ENCODE assay signal across 20 cellular contexts in the genomic region with DNA sequence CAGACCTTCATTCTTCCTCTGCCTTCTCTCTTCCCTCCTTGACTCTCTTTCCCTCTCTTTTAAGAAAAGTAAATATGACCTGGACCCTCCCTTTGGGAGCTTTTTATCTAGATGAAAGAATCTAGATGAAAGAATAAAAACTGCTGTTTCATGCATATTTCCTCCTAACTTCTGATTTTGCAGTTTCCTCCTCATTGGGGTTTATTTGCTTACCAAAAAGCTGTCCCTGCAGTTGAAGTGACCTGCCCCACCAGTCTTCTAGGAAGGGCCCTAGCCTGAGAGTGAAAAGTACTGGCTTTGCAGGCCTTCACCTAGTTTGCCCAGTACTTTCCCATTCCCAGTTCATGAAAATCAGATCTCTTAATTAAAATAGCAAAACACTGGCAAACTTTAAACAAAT. TPM values are rescaled to one million over a fixed set of nuclear protein-coding genes. Genes with fewer than 3 reads are reported as not detected.
DNase-seq lines count a peak whose midpoint lies in the region; ATAC-seq and TF ChIP-seq lines count a peak whose summit lies in the region.
"Had no signal": no experiment of that assay in that cellular context is flagged by ENCODE, and none has a peak within 500 bp of the region (broad histone marks: within the 10 kb centered on the region; RNA-seq: fewer than 3 reads in every experiment).

No MANE protein-coding gene starts in this region.

- peaks cover 5% of the 10 kb centered on the region for H3F3A ChIP-seq in GM23338 (replicated peaks; ENCODE audit: low read depth)

- peaks cover 3% of the 10 kb centered on the region for H4K20me1 ChIP-seq in GM23338 (replicated peaks; ENCODE audit: insufficient read depth)
- H4K20me1 ChIP-seq: BLaER1 had no signal

- TF ChIP-seq CTCF in CD4-positive, alpha-beta T cell (IDR thresholded peaks at IDR 0.05), result no peak
- TF ChIP-seq CTCF in GM23338 (conservative IDR thresholded peaks at IDR 0.05; ENCODE audit: low read depth in 2 of 2), result no peak

- CTCF ChIA-PET in CD4-positive, alpha-beta T cell (lab: Charles Lee), result interaction anchor here (1.2 kb wide), 1 partner anchor 58 kb away, joined by 4 read pairs; no protein-coding TSS in a partner anchor

- H3K79me2 ChIP-seq in GM23338 (replicated peaks; ENCODE audit: insufficient read depth), result peaks cover 19% of the 10 kb centered on the region; the same call in 1 of the 2 replicates

- peaks cover 58% of the 10 kb centered on the region for H3K36me3 ChIP-seq in GM23338 (ENCODE audit: insufficient read depth)
- H3K36me3 ChIP-seq: ascending aorta had no signal

- H3K27ac ChIP-seq in CD4-positive, alpha-beta T cell (ENCODE audit: low read depth, low read length), result no peak overlapping the region
- peak overlapping the region; percentile 76 for H3K27ac ChIP-seq in GM23338 (ENCODE audit: low read depth)
- H3K27ac ChIP-seq: ascending aorta, BLaER1 had no signal

- H3K27ac Mint-ChIP-seq in CD4-positive, alpha-beta T cell, result peak overlapping the region; percentile 50
- no peak overlapping the region for H3K27ac Mint-ChIP-seq in GM23338
- H3K27ac Mint-ChIP-seq in activated T-helper 17 cell treated with anti-CD3 and anti-CD28 coated beads, Interleukin-2, amount 50 U/mL, for 72 hours, result peak overlapping the region; percentile 80
- peak overlapping the region in 4 of 6 donors; percentile 30 to 87 (median 44) for H3K27ac Mint-ChIP-seq in naive B cell
- H3K27ac Mint-ChIP-seq: progenitor cell of endocrine pancreas had no signal

- H3K27me3 Mint-ChIP-seq in CD4-positive, alpha-beta T cell, result no peaks in the 10 kb centered on the region
- H3K27me3 Mint-ChIP-seq in GM23338 (ENCODE audit: insufficient read depth, low read depth, poor library complexity) (peaks cover 3% of the 10 kb centered on the region), naive B cell (no peaks in the 10 kb centered on the region)
- H3K27me3 Mint-ChIP-seq in activated T-helper 17 cell treated with anti-CD3 and anti-CD28 coated beads, Interleukin-2, amount 50 U/mL, for 72 hours, result no peaks in the 10 kb centered on the region
- H3K27me3 Mint-ChIP-seq: activated T-cell treated with anti-CD3 and anti-CD28 coated beads, Interleukin-2, amount 50 U/mL, for 24 hours; progenitor cell of endocrine pancreas had no signal

- intact Hi-C loops in CD4-positive, alpha-beta T cell (cut with DNase I, micrococcal nuclease), result no loop called here

- H3K4me1 Mint-ChIP-seq in CD4-positive, alpha-beta T cell (ENCODE audit: low read depth), result peaks cover 57% of the 10 kb centered on the region
- H3K4me1 Mint-ChIP-seq in GM23338, result no peaks in the 10 kb centered on the region
- peaks cover 48% of the 10 kb centered on the region for H3K4me1 Mint-ChIP-seq in activated T-helper 17 cell treated with anti-CD3 and anti-CD28 coated beads, Interleukin-2, amount 50 U/mL, for 72 hours
- peaks cover 19 to 40% (median 21%) of the 10 kb centered on the region in 3 donors for H3K4me1 Mint-ChIP-seq in naive B cell

- H3K4me2 ChIP-seq in GM23338, result no peak overlapping the region
- H3K4me2 ChIP-seq: BLaER1 had no signal

- ATAC-seq in CD4-positive, alpha-beta T cell (ENCODE audit: poor library complexity), result no peak
- ATAC-seq in GM23338, result no peak
- no peak for ATAC-seq in activated T-helper 17 cell treated with anti-CD3 and anti-CD28 coated beads, Interleukin-2, amount 50 U/mL, for 72 hours (replicated peaks)
- ATAC-seq in naive B cell (ENCODE audit: low read depth in 2 of 2), result no peak
- ATAC-seq in HG03159 (IDR thresholded peaks at IDR 0.05; ENCODE audit: unreplicated experiment), result no peak
- ATAC-seq: GM12878, SK-N-SH treated with all-trans-retinoic acid at 6 μM for 48 hours had no signal

- H3K27me3 ChIP-seq in CD4-positive, alpha-beta T cell (ENCODE audit: control insufficient read depth, insufficient read depth, low read length), result no peaks in the 10 kb centered on the region
- no peaks in the 10 kb centered on the region for H3K27me3 ChIP-seq in GM23338 (ENCODE audit: insufficient read depth)
- H3K27me3 ChIP-seq: ascending aorta, BLaER1 had no signal

- H3K9me2 ChIP-seq in GM23338 (ENCODE audit: insufficient read depth), result no peaks in the 10 kb centered on the region

- H3K9me3 Mint-ChIP-seq in CD4-positive, alpha-beta T cell, result no peaks in the 10 kb centered on the region
- H3K9me3 Mint-ChIP-seq in GM23338, result no peaks in the 10 kb centered on the region
- H3K9me3 Mint-ChIP-seq in activated T-helper 17 cell treated with anti-CD3 and anti-CD28 coated beads, Interleukin-2, amount 50 U/mL, for 72 hours, result no peaks in the 10 kb centered on the region
- H3K9me3 Mint-ChIP-seq in naive B cell, result no peaks in the 10 kb centered on the region
- H3K9me3 Mint-ChIP-seq: activated T-cell treated with anti-CD3 and anti-CD28 coated beads, Interleukin-2, amount 50 U/mL, for 24 hours had no signal

- no peaks in the 10 kb centered on the region for H3K9me3 ChIP-seq in CD4-positive, alpha-beta T cell (ENCODE audit: control insufficient read depth, low read length)
- H3K9me3 ChIP-seq: ascending aorta, BLaER1 had no signal

- no peak overlapping the region for H2AFZ ChIP-seq in GM23338

- DNase-seq in CD4-positive, alpha-beta T cell, result no peak
- DNase-seq in GM23338 (ENCODE audit: low spot score) (no peak), naive B cell (no peak), amygdala (lab: John Stamatoyannopoulos, UW) (no peak)
- DNase-seq in activated effector memory CD4-positive, alpha-beta T cell treated with Interleukin-2 at 50 U/mL for 16 hours, result no peak
- no peak for DNase-seq in stimulated activated CD4-positive, alpha-beta T cell treated with anti-CD3 and anti-CD28 coated beads, Interleukin-2, amount 100 ng/mL, for 24 hours
- DNase-seq: activated CD4-positive, CD25-positive, alpha-beta regulatory T cell; activated T-cell treated with anti-CD3 and anti-CD28 coated beads, Interleukin-2, amount 50 U/mL, for 24 hours; glutamatergic neuron; HCEC 1CT; islet precursor cell; KBM-7; NCI-H446 treated with DMSO at 0.1 percent for 48 hours had no signal

- peaks cover 42% of the 10 kb centered on the region for H3K36me3 Mint-ChIP-seq in CD4-positive, alpha-beta T cell (ENCODE audit: low read depth)
- peaks cover 59% of the 10 kb centered on the region for H3K36me3 Mint-ChIP-seq in GM23338 (ENCODE audit: low read depth)
- H3K36me3 Mint-ChIP-seq in activated T-helper 17 cell treated with anti-CD3 and anti-CD28 coated beads, Interleukin-2, amount 50 U/mL, for 72 hours (ENCODE audit: low read depth), result peaks cover 55% of the 10 kb centered on the region
- H3K36me3 Mint-ChIP-seq in naive B cell, result peaks cover 17 to 30% of the 10 kb centered on the region in 2 donors

- no peak overlapping the region for H3K4me3 ChIP-seq in GM23338
- H3K4me3 ChIP-seq: ascending aorta, BLaER1, GM12878 had no signal

- H3K4me3 Mint-ChIP-seq in CD4-positive, alpha-beta T cell, result peak overlapping the region; percentile 27
- H3K4me3 Mint-ChIP-seq in GM23338, result no peak overlapping the region
- H3K4me3 Mint-ChIP-seq in activated T-helper 17 cell treated with anti-CD3 and anti-CD28 coated beads, Interleukin-2, amount 50 U/mL, for 72 hours, result peak overlapping the region; percentile 59
- H3K4me3 Mint-ChIP-seq in naive B cell, result no peak overlapping the region
- H3K4me3 Mint-ChIP-seq: activated T-cell treated with anti-CD3 and anti-CD28 coated beads, Interleukin-2, amount 50 U/mL, for 24 hours had no signal

- POLR2A ChIA-PET in CD4-positive, alpha-beta T cell (lab: Charles Lee), result interaction anchor here (0.8 to 10.4 kb wide), 3 partner anchors 11 to 28 kb away, joined by 3 to 338 read pairs (median 22); a partner anchor contains a TSS

- H3K4me1 ChIP-seq in GM23338 (ENCODE audit: insufficient read depth), result no peaks in the 10 kb centered on the region

TF ChIP-seq in GM23338, 12 proteins besides CTCF, POLR2A, EP300 and RAD21 (continues in another document):
- TF ChIP-seq CREB1 (CRISPR knock-in tag; IDR thresholded peaks at IDR 0.05; ENCODE audit: low read depth) (no peak), STAT1 (IDR thresholded peaks at IDR 0.05; ENCODE audit: unreplicated experiment) (no peak)
- TF ChIP-seq, protein P1, sequence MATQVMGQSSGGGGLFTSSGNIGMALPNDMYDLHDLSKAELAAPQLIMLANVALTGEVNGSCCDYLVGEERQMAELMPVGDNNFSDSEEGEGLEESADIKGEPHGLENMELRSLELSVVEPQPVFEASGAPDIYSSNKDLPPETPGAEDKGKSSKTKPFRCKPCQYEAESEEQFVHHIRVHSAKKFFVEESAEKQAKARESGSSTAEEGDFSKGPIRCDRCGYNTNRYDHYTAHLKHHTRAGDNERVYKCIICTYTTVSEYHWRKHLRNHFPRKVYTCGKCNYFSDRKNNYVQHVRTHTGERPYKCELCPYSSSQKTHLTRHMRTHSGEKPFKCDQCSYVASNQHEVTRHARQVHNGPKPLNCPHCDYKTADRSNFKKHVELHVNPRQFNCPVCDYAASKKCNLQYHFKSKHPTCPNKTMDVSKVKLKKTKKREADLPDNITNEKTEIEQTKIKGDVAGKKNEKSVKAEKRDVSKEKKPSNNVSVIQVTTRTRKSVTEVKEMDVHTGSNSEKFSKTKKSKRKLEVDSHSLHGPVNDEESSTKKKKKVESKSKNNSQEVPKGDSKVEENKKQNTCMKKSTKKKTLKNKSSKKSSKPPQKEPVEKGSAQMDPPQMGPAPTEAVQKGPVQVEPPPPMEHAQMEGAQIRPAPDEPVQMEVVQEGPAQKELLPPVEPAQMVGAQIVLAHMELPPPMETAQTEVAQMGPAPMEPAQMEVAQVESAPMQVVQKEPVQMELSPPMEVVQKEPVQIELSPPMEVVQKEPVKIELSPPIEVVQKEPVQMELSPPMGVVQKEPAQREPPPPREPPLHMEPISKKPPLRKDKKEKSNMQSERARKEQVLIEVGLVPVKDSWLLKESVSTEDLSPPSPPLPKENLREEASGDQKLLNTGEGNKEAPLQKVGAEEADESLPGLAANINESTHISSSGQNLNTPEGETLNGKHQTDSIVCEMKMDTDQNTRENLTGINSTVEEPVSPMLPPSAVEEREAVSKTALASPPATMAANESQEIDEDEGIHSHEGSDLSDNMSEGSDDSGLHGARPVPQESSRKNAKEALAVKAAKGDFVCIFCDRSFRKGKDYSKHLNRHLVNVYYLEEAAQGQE (IDR thresholded peaks at IDR 0.05; ENCODE audit: unreplicated experiment), result no peak

RNA-seq across cellular contexts. Expression of a gene that starts 28.3 kb away (rescaled TPM):
- total RNA-seq in CD4-positive, alpha-beta T cell, result 100 to 1,000 TPM; 140 to 146 TPM
- total RNA-seq in GM23338 (2014; rRNA removed; shearing (Covaris generic)), result 186 and 209 TPM in 2 replicates
- polyA plus RNA-seq in GM23338 (2016; fragmentation: Nextera tagmentation; extraction: Ambion mirVana), result 331 and 453 TPM in 2 replicates
- 100 to 1,000 TPM; 289 to 427 TPM for total RNA-seq in activated T-helper 17 cell treated with anti-CD3 and anti-CD28 coated beads, Interleukin-2, amount 50 U/mL, for 72 hours
- polyA plus RNA-seq in naive B cell (ENCODE audit: low read depth in 6 of 6), result 100 to 1,000 TPM; 107 to 148 (median 140) TPM

RNA-seq across cellular contexts. Expression of a gene that starts 51.8 kb away (rescaled TPM):
- total RNA-seq in CD4-positive, alpha-beta T cell, result 1 to 10 TPM; 8.5 to 9.6 TPM
- 18.5 and 21.7 TPM in 2 replicates for total RNA-seq in GM23338 (2014; rRNA removed; shearing (Covaris generic))
- 75.7 and 77.7 TPM in 2 replicates for polyA plus RNA-seq in GM23338 (2016; fragmentation: Nextera tagmentation; extraction: Ambion mirVana)
- total RNA-seq in activated T-helper 17 cell treated with anti-CD3 and anti-CD28 coated beads, Interleukin-2, amount 50 U/mL, for 72 hours, result 10 to 100 TPM; 25.0 to 31.5 TPM
- polyA plus RNA-seq in naive B cell (ENCODE audit: low read depth in 6 of 6), result 10 to 100 TPM; 27.9 to 52.5 (median 43.0) TPM

Comparison
In these comparisons a context has a peak if more than half of its experiments do, and no peak if none do; other contexts are left out.
1. H3K4me3 Mint-ChIP-seq: peak in CD4-positive, alpha-beta T cell (single experiment) and activated T-helper 17 cell treated with anti-CD3 and anti-CD28 coated beads, Interleukin-2, amount 50 U/mL, for 72 hours (single experiment); none in GM23338 (single experiment) and naive B cell (0 of 8).